ENCODE assay signal across 8 cellular contexts in the genomic region with DNA sequence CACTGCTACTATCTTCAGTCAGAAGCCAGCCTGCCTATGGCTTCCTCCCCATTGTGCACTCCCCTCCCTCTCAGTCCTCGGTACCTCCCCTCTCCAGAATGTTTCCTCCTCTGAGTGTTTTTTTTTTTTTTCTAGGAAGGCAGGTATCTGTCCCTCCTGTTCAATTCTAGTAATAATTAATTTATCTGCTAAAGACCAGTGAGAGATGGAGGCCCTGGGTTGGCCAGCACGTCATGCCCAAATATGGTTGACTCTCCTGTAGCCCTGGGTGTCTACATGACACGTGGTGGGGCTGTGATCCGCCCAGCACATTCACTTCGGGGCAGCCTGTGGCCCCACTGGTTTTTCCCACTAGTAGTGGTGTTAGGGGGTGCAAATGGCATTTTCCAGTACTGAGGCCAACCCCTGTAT. TPM values are rescaled to one million over a fixed set of nuclear protein-coding genes. Genes with fewer than 3 reads are reported as not detected.
DNase-seq lines count a peak whose midpoint lies in the region; ATAC-seq and TF ChIP-seq lines count a peak whose summit lies in the region.

No MANE protein-coding gene starts in this region.

- peaks cover 10% of the 10 kb centered on the region for H3K36me3 Mint-ChIP-seq in chondrocyte (ENCODE audit: low read depth)

- no peak for TF ChIP-seq CTCF in chondrocyte (IDR thresholded peaks at IDR 0.05)

- in situ Hi-C loops in G401 (cut with HindIII; ENCODE audit: low sequenced_read_pairs), result no loop called here

- H3K4me3 Mint-ChIP-seq in chondrocyte (ENCODE audit: unreplicated experiment), result peak overlapping the region; percentile 81

- peak overlapping the region; percentile 71 for H3K4me3 ChIP-seq in rectal smooth muscle tissue (ENCODE audit: low read length)

- H3K4me1 Mint-ChIP-seq in chondrocyte (ENCODE audit: low read depth), result peaks cover 32% of the 10 kb centered on the region

- peak overlapping the region; percentile 89 for H3K27ac Mint-ChIP-seq in chondrocyte (ENCODE audit: unreplicated experiment)

- peak overlapping the region; percentile 98 for H3K27ac ChIP-seq in rectal smooth muscle tissue (ENCODE audit: low read depth, low read length)

- no peak overlapping the region for H3K9ac ChIP-seq in rectal smooth muscle tissue (ENCODE audit: low read length)

- H3K27me3 ChIP-seq in rectal smooth muscle tissue (ENCODE audit: control insufficient read depth, insufficient read depth, low read length), result peaks cover 5% of the 10 kb centered on the region

- DNase-seq in G401 (ENCODE audit: low spot score), result peak; percentile 30
- peak; percentile 54 for DNase-seq in M059J (ENCODE audit: low read depth)
- DNase-seq in chondrocyte (ENCODE audit: low spot score), result no peak
- DNase-seq in NCI-H345 treated with DMSO at 0.1 percent for 48 hours (lab: John Stamatoyannopoulos, UW; ENCODE audit: unreplicated experiment), result no peak
- no peak for DNase-seq in HuH-7.5 (ENCODE audit: low spot score)
- DNase-seq in hippocampal formation (lab: John Stamatoyannopoulos, UW), result no peak

- no peaks in the 10 kb centered on the region for H3K9me3 Mint-ChIP-seq in chondrocyte (ENCODE audit: low read depth)

- no peak for ATAC-seq in GM21360 (IDR thresholded peaks at IDR 0.05; ENCODE audit: unreplicated experiment)

- H3K4me1 ChIP-seq in rectal smooth muscle tissue (ENCODE audit: control insufficient read depth, insufficient read depth, low read length), result peaks cover 13% of the 10 kb centered on the region

- H3K27me3 Mint-ChIP-seq in chondrocyte (ENCODE audit: low read depth), result no peaks in the 10 kb centered on the region

- H3K36me3 ChIP-seq in rectal smooth muscle tissue (ENCODE audit: control insufficient read depth, insufficient read depth, low read length), result peaks cover 4% of the 10 kb centered on the region

RNA-seq across cellular contexts. Expression of gene FLNA, which starts 1.8 kb away (rescaled TPM):
- 811 and 832 TPM in 2 replicates for total RNA-seq in G401 (2014; rRNA removed; shearing (Covaris generic))
- 1,078 and 2,383 TPM in 2 replicates for total RNA-seq in M059J (2014; rRNA removed; shearing (Covaris generic))
- 1,923 to 4,327 TPM (median 4,325 TPM) in 3 replicates for total RNA-seq in chondrocyte

RNA-seq across cellular contexts. Expression of gene EMD, which starts 6.5 kb away (rescaled TPM):
- total RNA-seq in G401 (2014; rRNA removed; shearing (Covaris generic)), result 49.8 and 72.5 TPM in 2 replicates
- total RNA-seq in M059J (2014; rRNA removed; shearing (Covaris generic)), result 101 and 105 TPM in 2 replicates
- 66.3 to 81.7 TPM (median 81.1 TPM) in 3 replicates for total RNA-seq in chondrocyte

RNA-seq across cellular contexts. Expression of gene RPL10, which starts 25.6 kb away (rescaled TPM):
- total RNA-seq in G401 (2014; rRNA removed; shearing (Covaris generic)), result 2,883 and 3,419 TPM in 2 replicates
- total RNA-seq in M059J (2014; rRNA removed; shearing (Covaris generic)), result 3,989 and 5,487 TPM in 2 replicates
- 1,847 to 2,160 TPM (median 2,120 TPM) in 3 replicates for total RNA-seq in chondrocyte

RNA-seq across cellular contexts. Expression of gene DNASE1L1, which starts 36.4 kb away (rescaled TPM):
- 20.5 and 41.3 TPM in 2 replicates for total RNA-seq in G401 (2014; rRNA removed; shearing (Covaris generic))
- total RNA-seq in M059J (2014; rRNA removed; shearing (Covaris generic)), result 49.1 and 65.3 TPM in 2 replicates
- 39.4 to 44.5 TPM (median 40.8 TPM) in 3 replicates for total RNA-seq in chondrocyte

RNA-seq across cellular contexts. Expression of gene TAFAZZIN, which starts 38.7 kb away (rescaled TPM):
- total RNA-seq in G401 (2014; rRNA removed; shearing (Covaris generic)), result 16.9 and 39.4 TPM in 2 replicates
- total RNA-seq in M059J (2014; rRNA removed; shearing (Covaris generic)), result 24.9 and 32.1 TPM in 2 replicates
- total RNA-seq in chondrocyte, result 33.4 to 39.1 TPM (median 38.7 TPM) in 3 replicates

Comparison
In these comparisons a context has a peak if more than half of its experiments do, and no peak if none do; other contexts are left out.
1. DNase-seq: peak in G401 (single experiment) and M059J (single experiment); none in chondrocyte (single experiment), NCI-H345 treated with DMSO at 0.1 percent for 48 hours (single experiment), HuH-7.5 (single experiment) and hippocampal formation (0 of 2).